Comparison of ENCODE assay signal across 9 cellular contexts in the genomic region with DNA sequence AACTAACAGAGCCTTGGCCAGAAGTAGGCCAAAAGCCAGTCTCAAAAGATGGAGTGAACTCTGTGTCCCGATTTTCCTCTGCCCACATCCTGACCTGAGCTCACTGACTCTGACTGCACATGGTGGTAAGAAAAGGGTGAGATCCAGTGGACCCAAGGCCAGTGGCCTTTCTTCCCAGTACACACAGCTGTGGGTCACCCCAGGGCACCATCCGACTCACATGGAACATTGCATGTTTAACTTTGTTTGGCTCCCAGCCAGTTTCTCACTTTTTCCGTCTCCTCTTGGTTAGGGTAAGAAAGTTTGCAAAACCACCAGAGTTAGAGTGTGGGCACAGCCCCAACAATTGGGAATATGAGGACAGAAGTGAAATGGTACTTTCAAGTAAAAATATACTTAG.
A peak's percentile ranks its signal among the peaks of the same experiment; 100 is the strongest.
DNase-seq lines count a peak whose midpoint lies in the region; ATAC-seq, FAIRE-seq and TF ChIP-seq lines count a peak whose summit lies in the region.
"Had no signal": no experiment of that assay in that cellular context is flagged by ENCODE, and none has a peak within 500 bp of the region (broad histone marks: within the 10 kb centered on the region; RNA-seq: fewer than 3 reads in every experiment).

No MANE protein-coding gene starts in this region.

- POLR2A ChIA-PET in SK-N-SH (lab: Yijun Ruan, JAX), result no interaction called here

- H3K4me3 ChIP-seq in astrocyte (ENCODE audit: insufficient read depth, low read depth, low read length) (no peak overlapping the region), SK-N-SH (ENCODE audit: low read depth in 2 of 2, low read length in 1 of 2) (no peak overlapping the region)

- TF ChIP-seq CTCF in astrocyte (IDR thresholded peaks at IDR 0.05; ENCODE audit: insufficient read depth, low read depth, low read length) (no peak), SK-N-SH (IDR thresholded peaks at IDR 0.05) (no peak)

- H3K27me3 ChIP-seq in astrocyte (ENCODE audit: insufficient read depth, low read length) (no peaks in the 10 kb centered on the region), SK-N-SH (ENCODE audit: insufficient read depth) (no peaks in the 10 kb centered on the region)

- H3K27ac ChIP-seq in astrocyte (ENCODE audit: low read depth, low read length) (no peak overlapping the region), SK-N-SH (ENCODE audit: low read depth in 2 of 2, low read length in 1 of 2) (no peak overlapping the region)

- ATAC-seq in left ventricle myocardium superior, result peak; percentile 74

- H2AFZ ChIP-seq in astrocyte (ENCODE audit: low read depth, low read length) (no peak overlapping the region), SK-N-SH (ENCODE audit: low read depth) (no peak overlapping the region)

- no peak overlapping the region for H3K27ac Mint-ChIP-seq in astrocyte (ENCODE audit: unreplicated experiment)

- no peaks in the 10 kb centered on the region for H3K9me3 Mint-ChIP-seq in astrocyte (ENCODE audit: unreplicated experiment)

- FAIRE-seq in astrocyte (lab: Jason Lieb, UNC), result no peak

- H3K4me2 ChIP-seq in astrocyte (ENCODE audit: low read length) (no peak overlapping the region), SK-N-SH (no peak overlapping the region)

- WGBS in SK-N-SH (ENCODE audit: low lambda C conversion rate), result 70% methylated on average over 3 of the region's 3 CpGs

- no peak for TF ChIP-seq EP300 in Ishikawa (IDR thresholded peaks at IDR 0.05; ENCODE audit: borderline replicate concordance)
- no peak for TF ChIP-seq EP300 in SK-N-SH (IDR thresholded peaks at IDR 0.05; ENCODE audit: borderline replicate concordance in 1 of 2, low read depth in 1 of 2, low read length in 1 of 2)

- no peaks in the 10 kb centered on the region for H3K9me2 ChIP-seq in SK-N-SH

- no peaks in the 10 kb centered on the region for H3F3A ChIP-seq in SK-N-SH (replicated peaks; ENCODE audit: insufficient read depth)

- CTCF ChIA-PET in SK-N-SH (lab: Yijun Ruan, JAX), result interaction anchor here (0.8 to 1.5 kb wide), 3 partner anchors 9 to 197 kb away, joined by 3 to 6 read pairs (median 3); no protein-coding TSS in a partner anchor

- no peaks in the 10 kb centered on the region for H3K36me3 Mint-ChIP-seq in astrocyte (ENCODE audit: low read depth, unreplicated experiment)

- peaks cover 2% of the 10 kb centered on the region for H3K4me1 ChIP-seq in astrocyte (ENCODE audit: insufficient read depth, low read length)
- peaks cover 2 to 15% of the 10 kb centered on the region in 2 experiments; a peak in 3 of 4 replicates for H3K4me1 ChIP-seq in SK-N-SH (ENCODE audit: control insufficient read depth in 1 of 2, insufficient read depth in 2 of 2, low read depth in 1 of 2, low read length in 1 of 2)

- DNase-seq in astrocyte (ENCODE audit: low read depth) (peak; percentile 54), left ventricle myocardium superior (peak; percentile 54), inferior parietal cortex (ENCODE audit: extremely low spot score) (no peak), HPDE6-E6E7 (ENCODE audit: extremely low spot score) (no peak), SK-N-SH (no peak), cerebellum (ENCODE audit: low spot score) (no peak)
- DNase-seq in stimulated activated CD8-positive, alpha-beta memory T cell treated with anti-CD3 and anti-CD28 coated beads, Interleukin-4, amount 100 ng/mL, for 48 hours, result peak; percentile 31
- DNase-seq: NCI-H526 treated with DMSO at 0.1 percent for 48 hours had no signal

- no peaks in the 10 kb centered on the region for H3K9me3 ChIP-seq in astrocyte (ENCODE audit: insufficient read depth, low read depth, low read length)
- no peaks in the 10 kb centered on the region for H3K9me3 ChIP-seq in SK-N-SH

- intact Hi-C loops in left ventricle myocardium superior (cut with micrococcal nuclease), result no loop called here

- H3K4me3 Mint-ChIP-seq in astrocyte (ENCODE audit: unreplicated experiment), result no peak overlapping the region

- H3K4me1 Mint-ChIP-seq in astrocyte (ENCODE audit: low read depth, unreplicated experiment), result peaks cover 15% of the 10 kb centered on the region

- H3K27me3 Mint-ChIP-seq in astrocyte (ENCODE audit: low read depth, unreplicated experiment), result no peaks in the 10 kb centered on the region

- H3K79me2 ChIP-seq in astrocyte (ENCODE audit: insufficient read depth, low read length) (peaks cover 2% of the 10 kb centered on the region), SK-N-SH (ENCODE audit: insufficient read depth) (peaks cover 12% of the 10 kb centered on the region)

- H3K36me3 ChIP-seq in astrocyte (ENCODE audit: insufficient read depth, low read length) (no peaks in the 10 kb centered on the region), SK-N-SH (replicated peaks in 1 of 2; ENCODE audit: control insufficient read depth in 1 of 2, insufficient read depth in 2 of 2, low read length in 1 of 2) (no peaks in the 10 kb centered on the region)

- TF ChIP-seq RAD21 in Ishikawa (IDR thresholded peaks at IDR 0.05; ENCODE audit: low read depth), result no peak
- TF ChIP-seq RAD21 in SK-N-SH (IDR thresholded peaks at IDR 0.05; ENCODE audit: low read length), result no peak

- no peaks in the 10 kb centered on the region for H4K20me1 ChIP-seq in astrocyte (ENCODE audit: insufficient read depth, low read length)
- H4K20me1 ChIP-seq in SK-N-SH (ENCODE audit: insufficient read depth), result no peaks in the 10 kb centered on the region

- H3K9ac ChIP-seq in astrocyte (ENCODE audit: low read length), result no peak overlapping the region
- no peak overlapping the region for H3K9ac ChIP-seq in SK-N-SH

TF ChIP-seq in Ishikawa, 13 proteins besides CTCF, POLR2A, EP300 and RAD21:
- TF ChIP-seq NFIC (IDR thresholded peaks at IDR 0.05) (peak; percentile 71), YY1 (IDR thresholded peaks at IDR 0.05; ENCODE audit: low read depth) (no peak)
- TF ChIP-seq, protein P1, sequence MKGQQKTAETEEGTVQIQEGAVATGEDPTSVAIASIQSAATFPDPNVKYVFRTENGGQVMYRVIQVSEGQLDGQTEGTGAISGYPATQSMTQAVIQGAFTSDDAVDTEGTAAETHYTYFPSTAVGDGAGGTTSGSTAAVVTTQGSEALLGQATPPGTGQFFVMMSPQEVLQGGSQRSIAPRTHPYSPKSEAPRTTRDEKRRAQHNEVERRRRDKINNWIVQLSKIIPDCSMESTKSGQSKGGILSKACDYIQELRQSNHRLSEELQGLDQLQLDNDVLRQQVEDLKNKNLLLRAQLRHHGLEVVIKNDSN (IDR thresholded peaks at IDR 0.05), result no peak
TF ChIP-seq in Ishikawa: peak in this region for 1.

TF ChIP-seq in SK-N-SH, 30 proteins besides CTCF, POLR2A, EP300 and RAD21:
- TF ChIP-seq RXRA (IDR thresholded peaks at IDR 0.05; ENCODE audit: borderline replicate concordance, low read depth), result no peak
- TF ChIP-seq FOSL2 (IDR thresholded peaks at IDR 0.05; ENCODE audit: borderline replicate concordance, low read depth), result no peak
- no peak for TF ChIP-seq NFIC (IDR thresholded peaks at IDR 0.05; ENCODE audit: borderline replicate concordance)
- no peak for TF ChIP-seq RFX5 (IDR thresholded peaks at IDR 0.05; ENCODE audit: low read length)
- TF ChIP-seq YY1 (IDR thresholded peaks at IDR 0.05; ENCODE audit: low read depth), result no peak
- no peak for TF ChIP-seq RCOR1 (IDR thresholded peaks at IDR 0.05; ENCODE audit: low read length)
- TF ChIP-seq, protein P2, sequence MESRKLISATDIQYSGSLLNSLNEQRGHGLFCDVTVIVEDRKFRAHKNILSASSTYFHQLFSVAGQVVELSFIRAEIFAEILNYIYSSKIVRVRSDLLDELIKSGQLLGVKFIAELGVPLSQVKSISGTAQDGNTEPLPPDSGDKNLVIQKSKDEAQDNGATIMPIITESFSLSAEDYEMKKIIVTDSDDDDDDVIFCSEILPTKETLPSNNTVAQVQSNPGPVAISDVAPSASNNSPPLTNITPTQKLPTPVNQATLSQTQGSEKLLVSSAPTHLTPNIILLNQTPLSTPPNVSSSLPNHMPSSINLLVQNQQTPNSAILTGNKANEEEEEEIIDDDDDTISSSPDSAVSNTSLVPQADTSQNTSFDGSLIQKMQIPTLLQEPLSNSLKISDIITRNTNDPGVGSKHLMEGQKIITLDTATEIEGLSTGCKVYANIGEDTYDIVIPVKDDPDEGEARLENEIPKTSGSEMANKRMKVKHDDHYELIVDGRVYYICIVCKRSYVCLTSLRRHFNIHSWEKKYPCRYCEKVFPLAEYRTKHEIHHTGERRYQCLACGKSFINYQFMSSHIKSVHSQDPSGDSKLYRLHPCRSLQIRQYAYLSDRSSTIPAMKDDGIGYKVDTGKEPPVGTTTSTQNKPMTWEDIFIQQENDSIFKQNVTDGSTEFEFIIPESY (IDR thresholded peaks at IDR 0.05; ENCODE audit: borderline replicate concordance, low read depth), result no peak
- no peak for TF ChIP-seq GATA2 (CRISPR knock-in tag; IDR thresholded peaks at IDR 0.05)
- TF ChIP-seq, protein P3, sequence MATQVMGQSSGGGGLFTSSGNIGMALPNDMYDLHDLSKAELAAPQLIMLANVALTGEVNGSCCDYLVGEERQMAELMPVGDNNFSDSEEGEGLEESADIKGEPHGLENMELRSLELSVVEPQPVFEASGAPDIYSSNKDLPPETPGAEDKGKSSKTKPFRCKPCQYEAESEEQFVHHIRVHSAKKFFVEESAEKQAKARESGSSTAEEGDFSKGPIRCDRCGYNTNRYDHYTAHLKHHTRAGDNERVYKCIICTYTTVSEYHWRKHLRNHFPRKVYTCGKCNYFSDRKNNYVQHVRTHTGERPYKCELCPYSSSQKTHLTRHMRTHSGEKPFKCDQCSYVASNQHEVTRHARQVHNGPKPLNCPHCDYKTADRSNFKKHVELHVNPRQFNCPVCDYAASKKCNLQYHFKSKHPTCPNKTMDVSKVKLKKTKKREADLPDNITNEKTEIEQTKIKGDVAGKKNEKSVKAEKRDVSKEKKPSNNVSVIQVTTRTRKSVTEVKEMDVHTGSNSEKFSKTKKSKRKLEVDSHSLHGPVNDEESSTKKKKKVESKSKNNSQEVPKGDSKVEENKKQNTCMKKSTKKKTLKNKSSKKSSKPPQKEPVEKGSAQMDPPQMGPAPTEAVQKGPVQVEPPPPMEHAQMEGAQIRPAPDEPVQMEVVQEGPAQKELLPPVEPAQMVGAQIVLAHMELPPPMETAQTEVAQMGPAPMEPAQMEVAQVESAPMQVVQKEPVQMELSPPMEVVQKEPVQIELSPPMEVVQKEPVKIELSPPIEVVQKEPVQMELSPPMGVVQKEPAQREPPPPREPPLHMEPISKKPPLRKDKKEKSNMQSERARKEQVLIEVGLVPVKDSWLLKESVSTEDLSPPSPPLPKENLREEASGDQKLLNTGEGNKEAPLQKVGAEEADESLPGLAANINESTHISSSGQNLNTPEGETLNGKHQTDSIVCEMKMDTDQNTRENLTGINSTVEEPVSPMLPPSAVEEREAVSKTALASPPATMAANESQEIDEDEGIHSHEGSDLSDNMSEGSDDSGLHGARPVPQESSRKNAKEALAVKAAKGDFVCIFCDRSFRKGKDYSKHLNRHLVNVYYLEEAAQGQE (IDR thresholded peaks at IDR 0.05; ENCODE audit: low read depth, low read length), result no peak
- no peak for TF ChIP-seq FOXM1 (IDR thresholded peaks at IDR 0.05; ENCODE audit: low read depth)
- no peak for TF ChIP-seq ELF1 (IDR thresholded peaks at IDR 0.05)
- TF ChIP-seq TAF1 (IDR thresholded peaks at IDR 0.05; ENCODE audit: borderline replicate concordance, low read depth, low read length), result no peak
TF ChIP-seq in SK-N-SH: peak in this region for 0.

Comparison
In these comparisons a context has a peak if more than half of its experiments do, and no peak if none do; other contexts are left out.
1. DNase-seq: peak in astrocyte (single experiment), left ventricle myocardium superior (single experiment) and stimulated activated CD8-positive, alpha-beta memory T cell treated with anti-CD3 and anti-CD28 coated beads, Interleukin-4, amount 100 ng/mL, for 48 hours (single experiment); none in inferior parietal cortex (single experiment), HPDE6-E6E7 (single experiment), SK-N-SH (single experiment) and cerebellum (single experiment).